Comparison of ENCODE assay signal across 25 cellular contexts in genomic region chr4:93072292-93072691, GRCh38.
"Had no signal": no experiment of that assay in that cellular context is flagged by ENCODE, and none has a peak within 500 bp of the region (broad histone marks: within the 10 kb centered on the region; RNA-seq: fewer than 3 reads in every experiment).

No MANE protein-coding gene starts in this region.

- H3K27me3 ChIP-seq: neutrophil, ovary, right atrium auricular region, right lobe of liver, tibial nerve, vagina had no signal

- FAIRE-seq: keratinocyte had no signal

- H3K9me3 ChIP-seq: mucosa of descending colon, neutrophil, ovary, right atrium auricular region, right lobe of liver, tibial nerve, vagina had no signal

- H3K4me1 Mint-ChIP-seq: memory B cell; naive thymus-derived CD4-positive, alpha-beta T cell; stimulated activated naive B cell treated with anti-CD40 and anti-IgM and Interleukin-4, amounts not matched to agents 10 μg/mL and 1 μg/mL and 100 μg/mL, for 72 hours had no signal

- ATAC-seq: left cardiac atrium; left lobe of liver; mucosa of descending colon; naive thymus-derived CD4-positive, alpha-beta T cell; natural killer cell treated with Interleukin-12 subunit alpha and Interleukin-12 subunit beta and Interleukin-15 and Interleukin-18, amount 100 ng/mL, for 72 hours; right lobe of liver; stimulated activated naive B cell treated with anti-CD40 and anti-IgM and Interleukin-4, amounts not matched to agents 10 μg/mL and 1 μg/mL and 100 μg/mL, for 72 hours had no signal

- H3K4me1 ChIP-seq: right atrium auricular region, right lobe of liver, tibial nerve, vagina had no signal

- H3K4me2 ChIP-seq: smooth muscle cell had no signal

- H3K36me3 Mint-ChIP-seq: memory B cell; naive thymus-derived CD4-positive, alpha-beta T cell; natural killer cell treated with Interleukin-12 subunit alpha and Interleukin-12 subunit beta and Interleukin-15 and Interleukin-18, amount 100 ng/mL, for 72 hours; stimulated activated naive B cell treated with anti-CD40 and anti-IgM and Interleukin-4, amounts not matched to agents 10 μg/mL and 1 μg/mL and 100 μg/mL, for 72 hours; type B pancreatic cell had no signal

- H3K27ac Mint-ChIP-seq: memory B cell; naive thymus-derived CD4-positive, alpha-beta T cell; natural killer cell treated with Interleukin-12 subunit alpha and Interleukin-12 subunit beta and Interleukin-15 and Interleukin-18, amount 100 ng/mL, for 72 hours; progenitor cell of endocrine pancreas; stimulated activated naive B cell treated with anti-CD40 and anti-IgM and Interleukin-4, amounts not matched to agents 10 μg/mL and 1 μg/mL and 100 μg/mL, for 72 hours; stimulated activated naive CD8-positive, alpha-beta T cell treated with anti-CD3 and anti-CD28 coated beads, Interleukin-15, Interleukin-2, amounts not matched to agents 100 ng/mL and 50 ng/mL, for 24 hours; type B pancreatic cell had no signal

- H3K9me3 Mint-ChIP-seq: memory B cell; stimulated activated naive B cell treated with anti-CD40 and anti-IgM and Interleukin-4, amounts not matched to agents 10 μg/mL and 1 μg/mL and 100 μg/mL, for 72 hours; type B pancreatic cell had no signal

- H3K27ac ChIP-seq: neutrophil, ovary, right atrium auricular region, right lobe of liver, tibial nerve, vagina had no signal

- H3K4me3 Mint-ChIP-seq: memory B cell; naive thymus-derived CD4-positive, alpha-beta T cell; natural killer cell treated with Interleukin-12 subunit alpha and Interleukin-12 subunit beta and Interleukin-15 and Interleukin-18, amount 100 ng/mL, for 72 hours; stimulated activated naive B cell treated with anti-CD40 and anti-IgM and Interleukin-4, amounts not matched to agents 10 μg/mL and 1 μg/mL and 100 μg/mL, for 72 hours; stimulated activated naive CD8-positive, alpha-beta T cell treated with anti-CD3 and anti-CD28 coated beads, Interleukin-15, Interleukin-2, amounts not matched to agents 100 ng/mL and 50 ng/mL, for 24 hours; type B pancreatic cell had no signal

- DNase-seq: hippocampal formation; kidney glomerular epithelial cell; left cardiac atrium; midbrain; mucosa of descending colon; naive thymus-derived CD4-positive, alpha-beta T cell; occipital lobe; ovary; right lobe of liver; stimulated activated CD4-positive, alpha-beta T cell treated with anti-CD3 and anti-CD28 coated beads, Interleukin-1b, Interleukin-23, amount 100 ng/mL, for 48 hours; stimulated activated CD4-positive, alpha-beta T cell treated with anti-CD3 and anti-CD28 coated beads, Interleukin-2, amount 100 ng/mL, for 48 hours; stimulated activated naive B cell treated with anti-CD40 and anti-IgM and Interleukin-4, amounts not matched to agents 10 μg/mL and 1 μg/mL and 100 μg/mL, for 72 hours; substantia nigra had no signal

- H3K36me3 ChIP-seq: neutrophil, ovary, right atrium auricular region, right lobe of liver, tibial nerve, vagina had no signal

- H3K4me3 ChIP-seq: mucosa of descending colon, ovary, right atrium auricular region, right lobe of liver, smooth muscle cell, tibial nerve, vagina had no signal

- H3K27me3 Mint-ChIP-seq: memory B cell; naive thymus-derived CD4-positive, alpha-beta T cell; natural killer cell treated with Interleukin-12 subunit alpha and Interleukin-12 subunit beta and Interleukin-15 and Interleukin-18, amount 100 ng/mL, for 72 hours; progenitor cell of endocrine pancreas; stimulated activated naive B cell treated with anti-CD40 and anti-IgM and Interleukin-4, amounts not matched to agents 10 μg/mL and 1 μg/mL and 100 μg/mL, for 72 hours; stimulated activated naive CD8-positive, alpha-beta T cell treated with anti-CD3 and anti-CD28 coated beads, Interleukin-15, Interleukin-2, amounts not matched to agents 100 ng/mL and 50 ng/mL, for 24 hours had no signal
